In the genomic region with DNA sequence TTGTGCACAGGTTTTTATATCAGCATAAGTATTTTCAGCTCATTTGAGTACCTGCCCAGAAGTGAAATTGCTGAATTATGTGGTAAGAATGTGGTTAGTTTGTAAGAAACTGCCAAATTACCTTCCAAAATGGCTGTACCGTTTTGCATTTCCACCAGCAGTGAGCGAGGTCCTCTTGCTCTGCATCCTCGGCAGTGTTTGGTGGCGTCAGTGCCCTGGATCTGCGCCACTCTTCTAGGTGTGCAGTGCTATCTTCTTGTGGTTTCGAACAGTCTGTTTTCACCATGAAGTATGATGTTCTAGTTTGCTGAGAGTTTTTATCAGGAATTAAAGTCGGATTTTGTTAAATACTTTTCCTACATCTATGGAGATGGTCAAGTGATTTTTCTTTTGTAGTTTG, we compare ENCODE assay signal across 24 cellular contexts.
"Had no signal": no experiment of that assay in that cellular context is flagged by ENCODE, and none has a peak within 500 bp of the region (broad histone marks: within the 10 kb centered on the region; RNA-seq: fewer than 3 reads in every experiment).

No MANE protein-coding gene starts in this region.

- H3K4me1 ChIP-seq: parathyroid adenoma, psoas muscle, sigmoid colon, stomach, thyroid gland, tibial nerve, upper lobe of left lung, vagina had no signal

- H3K9me3 ChIP-seq: ovary, thyroid gland had no signal

- H3K9ac ChIP-seq: neural progenitor cell, parathyroid adenoma had no signal

- H3K4me2 ChIP-seq: neural progenitor cell had no signal

- H3K4me3 ChIP-seq: neural progenitor cell, ovary, psoas muscle, right lobe of liver, sigmoid colon, stomach, thoracic aorta, thyroid gland, tibial nerve, upper lobe of left lung, vagina had no signal

- H2AFZ ChIP-seq: neural progenitor cell, parathyroid adenoma had no signal

- H3K27me3 ChIP-seq: neural progenitor cell, ovary, right lobe of liver, sigmoid colon, stomach, thyroid gland, tibial nerve, upper lobe of left lung, vagina had no signal

- DNase-seq: natural killer cell; occipital lobe; ovary; posterior cingulate gyrus; psoas muscle; right cardiac atrium; right lobe of liver; small intestine; stimulated activated CD4-positive, alpha-beta T cell treated with anti-CD3 and anti-CD28 coated beads, Interleukin-1b, Interleukin-23, amount 100 ng/mL, for 48 hours; stimulated activated CD4-positive, alpha-beta T cell treated with anti-CD3 and anti-CD28 coated beads, Interleukin-4, amount 100 ng/mL, for 1 hour; stimulated activated naive B cell treated with anti-CD40 and anti-IgM and Interleukin-4, amounts not matched to agents 10 μg/mL and 1 μg/mL and 100 μg/mL, for 72 hours; stimulated activated naive CD4-positive, alpha-beta T cell treated with Interleukin-2 at 50 U/mL for 16 hours; stomach; thyroid gland; trophoblast cell; upper lobe of left lung had no signal

- H3K27ac ChIP-seq: neural progenitor cell, ovary, parathyroid adenoma, psoas muscle, right lobe of liver, sigmoid colon, stomach, thoracic aorta, thyroid gland, tibial nerve, upper lobe of left lung, vagina had no signal

- ATAC-seq: natural killer cell; psoas muscle; right cardiac atrium; right lobe of liver; stimulated activated effector memory CD8-positive, alpha-beta T cell treated with anti-CD3 and anti-CD28 coated beads, Interleukin-12 subunit alpha, Interleukin-12 subunit beta, amount 100 ng/mL, for 72 hours; stimulated activated naive B cell treated with anti-CD40 and anti-IgM and Interleukin-4, amounts not matched to agents 10 μg/mL and 1 μg/mL and 100 μg/mL, for 72 hours had no signal

- H3K79me2 ChIP-seq: parathyroid adenoma had no signal

- FAIRE-seq: small intestine, urothelium cell line had no signal

- H3K36me3 ChIP-seq: neural progenitor cell, ovary, right lobe of liver, sigmoid colon, stomach, thoracic aorta, thyroid gland, tibial nerve, upper lobe of left lung, vagina had no signal
